Comparison of ENCODE assay signal across 1 cellular context in genomic region chr6:129747588-129748112, GRCh38.
A peak's percentile ranks its signal among the peaks of the same experiment; 100 is the strongest.
TF ChIP-seq lines count a peak whose summit lies in the region.

No MANE protein-coding gene starts in this region.

TF ChIP-seq in GM12878, 131 proteins besides CTCF, POLR2A, EP300 and RAD21 (continued from another document):
- TF ChIP-seq ZNF384 (IDR thresholded peaks at IDR 0.05; ENCODE audit: borderline replicate concordance, low read depth, low read length), result no peak
- no peak for TF ChIP-seq ZZZ3 (IDR thresholded peaks at IDR 0.05; ENCODE audit: control insufficient read depth, insufficient read length, low read depth)
- TF ChIP-seq ZBTB40 (IDR thresholded peaks at IDR 0.05; ENCODE audit: borderline replicate concordance), result 0 out of 2 replicates have a peak, but pooled peaks have one; percentile 60
